ENCODE assay signal across 38 cellular contexts in genomic region chr3:35012210-35012609, GRCh38.
"Had no signal": no experiment of that assay in that cellular context is flagged by ENCODE, and none has a peak within 500 bp of the region (broad histone marks: within the 10 kb centered on the region; RNA-seq: fewer than 3 reads in every experiment).

No MANE protein-coding gene starts in this region.

- H3K36me3 ChIP-seq: adrenal gland, brain microvascular endothelial cell, breast epithelium had no signal

- H3K27me3 Mint-ChIP-seq: activated B cell treated with CpG ODN at 0.5 μM for 24 hours; activated CD4-positive, alpha-beta memory T cell treated with anti-CD3 and anti-CD28 coated beads for 36 hours; activated CD4-positive, alpha-beta T cell treated with anti-CD3 and anti-CD28 coated beads, Interleukin-2, amount 10 ng/mL, durations not matched to agents 24 days and 14 days; activated CD8-positive, alpha-beta T cell treated with anti-CD3 and anti-CD28 coated beads for 36 hours; activated naive CD8-positive, alpha-beta T cell treated with anti-CD3 and anti-CD28 coated beads for 36 hours; activated T-helper 17 cell treated with anti-CD3 and anti-CD28 coated beads, Interleukin-2, amount 50 U/mL, for 72 hours; central memory CD8-positive, alpha-beta T cell had no signal

- H3K4me3 Mint-ChIP-seq: activated B cell treated with CpG ODN at 0.5 μM for 24 hours; activated CD4-positive, alpha-beta memory T cell treated with anti-CD3 and anti-CD28 coated beads for 36 hours; activated CD4-positive, alpha-beta T cell treated with anti-CD3 and anti-CD28 coated beads, Interleukin-2, amount 10 ng/mL, durations not matched to agents 24 days and 14 days; activated CD8-positive, alpha-beta T cell treated with anti-CD3 and anti-CD28 coated beads for 36 hours; activated naive CD4-positive, alpha-beta T cell treated with anti-CD3 and anti-CD28 coated beads for 36 hours; activated naive CD8-positive, alpha-beta T cell treated with anti-CD3 and anti-CD28 coated beads for 36 hours; activated T-cell treated with anti-CD3 and anti-CD28 coated beads, Interleukin-2, amount 50 U/mL, for 4 hours; activated T-cell treated with anti-CD3 and anti-CD28 coated beads, Interleukin-2, amount 50 U/mL, for 72 hours; activated T-helper 1 cell treated with anti-CD3 and anti-CD28 coated beads, Interleukin-12 subunit alpha, Interleukin-12 subunit beta, Interleukin-2, Interleukin-4 antibody, amounts not matched to agents 30 ng/mL and 10 ng/mL and 1 ng/mL, durations not matched to agents 14 hours and 24 hours and 36 hours; activated T-helper 17 cell treated with anti-CD3 and anti-CD28 coated beads, Interleukin-2, amount 50 U/mL, for 72 hours; central memory CD8-positive, alpha-beta T cell; T-helper 1 cell treated with Interleukin-12 subunit alpha and Interleukin-12 subunit beta and Interleukin-4 antibody, amounts not matched to agents 30 μg/mL and 1 μg/mL, for 36 hours; T-helper 2 cell treated with Interferon-gamma antibody and Interleukin-4, amounts not matched to agents 5 μg/mL and 100 μg/mL, for 36 hours had no signal

- ATAC-seq: activated CD8-positive, alpha-beta T cell treated with anti-CD3 and anti-CD28 coated beads for 36 hours; activated naive CD4-positive, alpha-beta T cell treated with anti-CD3 and anti-CD28 coated beads, Interleukin-2, amount 50 U/mL, for 72 hours; activated T-cell treated with anti-CD3 and anti-CD28 coated beads, Interleukin-2, amount 50 U/mL, for 4 hours; activated T-cell treated with anti-CD3 and anti-CD28 coated beads, Interleukin-2, amount 50 U/mL, for 72 hours; activated T-helper 17 cell treated with anti-CD3 and anti-CD28 coated beads, Interleukin-2, amount 50 U/mL, for 72 hours; body of pancreas had no signal

- FAIRE-seq: astrocyte, TTC549 had no signal

- H3K4me3 ChIP-seq: adrenal gland, body of pancreas, breast epithelium had no signal

- H3K27ac ChIP-seq: adrenal gland, body of pancreas, brain microvascular endothelial cell, breast epithelium, VCaP had no signal

- H3K36me3 Mint-ChIP-seq: activated CD4-positive, alpha-beta memory T cell treated with anti-CD3 and anti-CD28 coated beads for 36 hours; activated naive CD4-positive, alpha-beta T cell treated with anti-CD3 and anti-CD28 coated beads, Interleukin-2, amount 50 U/mL, for 72 hours; activated naive CD8-positive, alpha-beta T cell treated with anti-CD3 and anti-CD28 coated beads for 36 hours had no signal

- H3K27me3 ChIP-seq: adrenal gland, body of pancreas, brain microvascular endothelial cell, breast epithelium had no signal

- H3K27ac Mint-ChIP-seq: activated B cell treated with CpG ODN at 0.5 μM for 24 hours; activated CD4-positive, alpha-beta memory T cell treated with anti-CD3 and anti-CD28 coated beads for 36 hours; activated CD4-positive, alpha-beta T cell treated with anti-CD3 and anti-CD28 coated beads, Interleukin-2, amount 10 ng/mL, durations not matched to agents 24 days and 14 days; activated CD8-positive, alpha-beta T cell treated with anti-CD3 and anti-CD28 coated beads for 36 hours; activated naive CD4-positive, alpha-beta T cell treated with anti-CD3 and anti-CD28 coated beads for 36 hours; activated naive CD4-positive, alpha-beta T cell treated with anti-CD3 and anti-CD28 coated beads, Interleukin-2, amount 50 U/mL, for 72 hours; activated naive CD8-positive, alpha-beta T cell treated with anti-CD3 and anti-CD28 coated beads for 36 hours; activated T-cell treated with anti-CD3 and anti-CD28 coated beads, Interleukin-2, amount 50 U/mL, for 72 hours; activated T-helper 1 cell treated with anti-CD3 and anti-CD28 coated beads, Interleukin-12 subunit alpha, Interleukin-12 subunit beta, Interleukin-2, Interleukin-4 antibody, amounts not matched to agents 30 ng/mL and 10 ng/mL and 1 ng/mL, durations not matched to agents 14 hours and 24 hours and 36 hours; activated T-helper 17 cell treated with anti-CD3 and anti-CD28 coated beads, Interleukin-2, amount 50 U/mL, for 72 hours; T-helper 1 cell treated with Interleukin-12 subunit alpha and Interleukin-12 subunit beta and Interleukin-4 antibody, amounts not matched to agents 30 μg/mL and 1 μg/mL, for 36 hours; T-helper 2 cell treated with Interferon-gamma antibody and Interleukin-4, amounts not matched to agents 5 μg/mL and 100 μg/mL, for 36 hours had no signal

- H3K9me3 ChIP-seq: adrenal gland, body of pancreas, breast epithelium had no signal

- H3K4me1 ChIP-seq: adrenal gland, body of pancreas, breast epithelium had no signal

- H3K9me3 Mint-ChIP-seq: activated CD4-positive, alpha-beta T cell treated with anti-CD3 and anti-CD28 coated beads, Interleukin-2, amount 10 ng/mL, durations not matched to agents 24 days and 14 days; activated naive CD4-positive, alpha-beta T cell treated with anti-CD3 and anti-CD28 coated beads for 36 hours; activated T-helper 1 cell treated with anti-CD3 and anti-CD28 coated beads, Interleukin-12 subunit alpha, Interleukin-12 subunit beta, Interleukin-2, Interleukin-4 antibody, amounts not matched to agents 30 ng/mL and 10 ng/mL and 1 ng/mL, durations not matched to agents 14 hours and 24 hours and 36 hours; T-helper 2 cell treated with Interferon-gamma antibody and Interleukin-4, amounts not matched to agents 5 μg/mL and 100 μg/mL, for 36 hours had no signal

- H3K4me1 Mint-ChIP-seq: activated B cell treated with CpG ODN at 0.5 μM for 24 hours; activated CD4-positive, alpha-beta T cell treated with anti-CD3 and anti-CD28 coated beads, Interleukin-2, amount 10 ng/mL, durations not matched to agents 24 days and 14 days; activated naive CD8-positive, alpha-beta T cell treated with anti-CD3 and anti-CD28 coated beads for 36 hours; activated T-helper 17 cell treated with anti-CD3 and anti-CD28 coated beads, Interleukin-2, amount 50 U/mL, for 72 hours; central memory CD8-positive, alpha-beta T cell had no signal

- DNase-seq: activated B cell treated with CpG ODN at 0.5 μM for 24 hours; activated CD4-positive, alpha-beta memory T cell treated with anti-CD3 and anti-CD28 coated beads for 36 hours; activated CD4-positive, alpha-beta T cell treated with anti-CD3 and anti-CD28 coated beads for 4 hours; activated CD4-positive, alpha-beta T cell treated with anti-CD3 and anti-CD28 coated beads, Interleukin-2, amount 10 ng/mL, durations not matched to agents 24 days and 14 days; activated CD4-positive, alpha-beta T cell treated with anti-CD3 and anti-CD28 coated beads, Interleukin-2, amount 50 U/mL, for 1 hour; activated CD4-positive, alpha-beta T cell treated with anti-CD3 and anti-CD28 coated beads, Interleukin-2, amount 50 U/mL, for 4 hours; activated CD4-positive, CD25-positive, alpha-beta regulatory T cell treated with anti-CD3 and anti-CD28 coated beads, Interleukin-2, amount 50 U/mL, for 72 hours; activated CD8-positive, alpha-beta memory T cell treated with anti-CD3 and anti-CD28 coated beads, Interleukin-2, amount 50 U/mL, for 4 hours; activated CD8-positive, alpha-beta T cell treated with anti-CD3 and anti-CD28 coated beads for 36 hours; activated effector memory CD4-positive, alpha-beta T cell treated with anti-CD3 and anti-CD28 coated beads, Interleukin-2, amount 50 U/mL, for 16 hours; activated gamma-delta T cell treated with Interleukin-2 at 50 U/mL for 16 hours; activated naive CD4-positive, alpha-beta T cell; activated naive CD4-positive, alpha-beta T cell treated with anti-CD3 and anti-CD28 coated beads for 36 hours; activated naive CD4-positive, alpha-beta T cell treated with anti-CD3 and anti-CD28 coated beads, Interleukin-2, amount 50 U/mL, for 16 hours; activated naive CD8-positive, alpha-beta T cell treated with anti-CD3 and anti-CD28 coated beads for 36 hours; activated T-cell treated with anti-CD3 and anti-CD28 coated beads for 4 hours; activated T-cell treated with anti-CD3 and anti-CD28 coated beads, Interleukin-2, amount 50 U/mL, for 1 hour; activated T-cell treated with anti-CD3 and anti-CD28 coated beads, Interleukin-2, amount 50 U/mL, for 4 hours; activated T-cell treated with anti-CD3 and anti-CD28 coated beads, Interleukin-2, amount 50 U/mL, for 72 hours; adrenal gland; amniotic stem cell; aorta; body of pancreas; brain microvascular endothelial cell; cerebellar nuclear complex; T-helper 1 cell; T-helper 2 cell; T-helper 9 cell had no signal
